8 cellular contexts compared by ENCODE assay signal in the genomic region with DNA sequence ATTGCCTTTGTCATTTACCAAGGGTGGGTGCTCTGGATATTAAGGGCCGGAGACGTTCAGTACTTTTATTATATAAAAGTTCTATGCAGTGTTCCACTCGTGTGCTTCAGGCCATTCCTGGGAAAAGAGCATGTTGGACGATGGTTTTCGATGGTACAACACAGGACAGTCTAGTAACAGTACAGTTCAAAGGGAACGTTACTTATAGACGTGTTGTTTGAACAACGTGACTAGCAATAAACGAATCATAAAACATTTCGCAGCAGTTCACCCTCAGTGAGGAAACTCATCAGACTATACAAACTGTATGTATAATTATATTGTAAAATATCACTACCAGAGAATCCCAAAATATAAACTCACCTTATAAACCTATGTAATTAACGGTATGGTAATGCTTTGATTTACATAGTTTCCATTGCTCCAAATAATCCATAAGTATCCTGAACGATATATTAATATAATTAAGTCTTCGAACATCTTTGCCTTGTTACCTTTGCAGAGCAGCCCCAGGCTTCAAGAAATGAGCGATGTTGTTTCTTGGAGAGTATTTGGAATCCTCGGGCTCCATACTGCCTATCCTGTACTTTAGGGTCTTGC. TPM values are rescaled to one million over a fixed set of nuclear protein-coding genes. Genes with fewer than 3 reads are reported as not detected.
A peak's percentile ranks its signal among the peaks of the same experiment; 100 is the strongest.
DNase-seq lines count a peak whose midpoint lies in the region; FAIRE-seq and TF ChIP-seq lines count a peak whose summit lies in the region.

No MANE protein-coding gene starts in this region.

- H3K4me1 ChIP-seq in mucosa of rectum (ENCODE audit: control insufficient read depth in 2 of 2, insufficient read depth in 2 of 2, low read length in 2 of 2), result peaks cover 33 to 35% of the 10 kb centered on the region in 2 donors

- H3K36me3 ChIP-seq in bronchial epithelial cell (ENCODE audit: control insufficient read depth, insufficient read depth, low read length) (no peaks in the 10 kb centered on the region), mucosa of rectum (ENCODE audit: control insufficient read depth in 2 of 2, insufficient read depth in 2 of 2, low read length in 2 of 2) (no peaks in the 10 kb centered on the region)

- peak overlapping the region; percentile 78 for H3K27ac ChIP-seq in 22Rv1
- peak overlapping the region; percentile 89 for H3K27ac ChIP-seq in mucosa of rectum (ENCODE audit: low read depth in 2 of 2, low read length in 2 of 2)

- H3K9me3 ChIP-seq in mucosa of rectum (ENCODE audit: control insufficient read depth in 2 of 2, low read length in 2 of 2), result no peaks in the 10 kb centered on the region

- H3K27me3 ChIP-seq in bronchial epithelial cell (ENCODE audit: control insufficient read depth, insufficient read depth, low read length) (no peaks in the 10 kb centered on the region), mucosa of rectum (ENCODE audit: control insufficient read depth in 2 of 2, insufficient read depth in 2 of 2, low read length in 2 of 2) (no peaks in the 10 kb centered on the region)

- DNase-seq in HTR-8/SVneo (ENCODE audit: insufficient read length, low spot score) (peak; percentile 100), bronchial epithelial cell (ENCODE audit: low read depth) (no peak), NCI-H748 treated with DMSO at 0.1 percent for 48 hours (lab: John Stamatoyannopoulos, UW) (no peak), GF-D8 (lab: John Stamatoyannopoulos, UW) (no peak), NCI-H748 (lab: John Stamatoyannopoulos, UW; ENCODE audit: unreplicated experiment) (no peak)
- DNase-seq in stimulated activated CD4-positive, alpha-beta T cell treated with anti-CD3 and anti-CD28 coated beads, Interleukin-1b, Interleukin-23, amount 100 ng/mL, for 48 hours, result no peak

- H3K9ac ChIP-seq in mucosa of rectum (ENCODE audit: low read depth in 1 of 2, low read length in 2 of 2), result peak overlapping the region; percentile 79 to 96

- H3K4me3 ChIP-seq in bronchial epithelial cell (ENCODE audit: low read depth, low read length), result peak overlapping the region; percentile 88
- peak overlapping the region; percentile 97 to 99 for H3K4me3 ChIP-seq in mucosa of rectum (ENCODE audit: low read length in 2 of 2)

- TF ChIP-seq CTCF in 22Rv1 (IDR thresholded peaks at IDR 0.05) (no peak), bronchial epithelial cell (IDR thresholded peaks at IDR 0.05; ENCODE audit: insufficient read depth, low read length, severe bottlenecking) (no peak)

- FAIRE-seq in HTR-8/SVneo (lab: Jason Lieb, UNC) (no peak), bronchial epithelial cell (lab: Jason Lieb, UNC) (no peak)

RNA-seq across cellular contexts. Expression of a gene that starts 0.6 kb away (rescaled TPM):
- 48.1 and 54.2 TPM in 2 replicates for total RNA-seq in bronchial epithelial cell

RNA-seq across cellular contexts. Expression of a gene that starts 10.3 kb away (rescaled TPM):
- total RNA-seq in bronchial epithelial cell, result 18.2 and 25.9 TPM in 2 replicates
